Comparison of ENCODE assay signal across 10 cellular contexts in genomic region chr11:46296520-46297448, GRCh38. TPM values are rescaled to one million over a fixed set of nuclear protein-coding genes. Genes with fewer than 3 reads are reported as not detected.
DNase-seq lines count a peak whose midpoint lies in the region; ATAC-seq and TF ChIP-seq lines count a peak whose summit lies in the region.
"Had no signal": no experiment of that assay in that cellular context is flagged by ENCODE, and none has a peak within 500 bp of the region (broad histone marks: within the 10 kb centered on the region; RNA-seq: fewer than 3 reads in every experiment).

No MANE protein-coding gene starts in this region.

- WGBS in sigmoid colon, 2 donors, result 55 to 82% methylated on average over 26 of the region's 26 CpGs
- 38 to 48% (median 42%) methylated on average over 15 to 26 of the region's 26 CpGs for WGBS in spleen, 5 donors

- peak overlapping the region; percentile 45 to 75 (median 62) for H3K27ac ChIP-seq in sigmoid colon
- H3K27ac ChIP-seq in spleen, result peak overlapping the region in 1 of 8 donors; percentile 14
- H3K27ac ChIP-seq: C4-2B had no signal

- ATAC-seq in SK-N-SH treated with all-trans-retinoic acid at 6 μM for 48 hours, result peak; percentile 40

- peak; percentile 18 for DNase-seq in NCI-H748 (lab: John Stamatoyannopoulos, UW; ENCODE audit: unreplicated experiment)
- DNase-seq in NCI-H748 treated with DMSO at 0.1 percent for 48 hours (lab: John Stamatoyannopoulos, UW), result no peak
- DNase-seq in glomerular visceral epithelial cell (ENCODE audit: extremely low spot score), result peak; percentile 81
- DNase-seq in sigmoid colon, result peak; percentile 83
- no peak for DNase-seq in SW 1271 (lab: John Stamatoyannopoulos, UW)
- no peak for DNase-seq in spleen
- DNase-seq in NOMO-1 treated with dmso at 0.1 percent for 144 hours (lab: John Stamatoyannopoulos, UW; ENCODE audit: unreplicated experiment), result no peak

- H3K27me3 ChIP-seq in sigmoid colon (no peaks in the 10 kb centered on the region), spleen (replicated peaks in 1 of 7) (peaks cover 0 to 59% (median 23%) of the 10 kb centered on the region in 7 donors)

- no peaks in the 10 kb centered on the region for H3K9me3 ChIP-seq in sigmoid colon
- no peaks in the 10 kb centered on the region for H3K9me3 ChIP-seq in spleen

- peaks cover 0 to 41% (median 36%) of the 10 kb centered on the region in 4 donors for H3K4me1 ChIP-seq in sigmoid colon
- H3K4me1 ChIP-seq in spleen, result peaks cover 7 to 36% (median 26%) of the 10 kb centered on the region in 6 donors

- TF ChIP-seq POLR2A in sigmoid colon (IDR thresholded peaks at IDR 0.05), result no peak
- no peak for TF ChIP-seq POLR2A in spleen (IDR thresholded peaks at IDR 0.05)

- intact Hi-C loops in sigmoid colon (cut with DNase I), result loop anchor here (5.0 to 10.0 kb wide), 2 partner anchors 174 to 332 kb away; partner anchors contain the start of gene PHF21A
- intact Hi-C loops in spleen (cut with DNase I; ENCODE audit: low total_unique reads), result no loop called here

- H3K4me3 ChIP-seq in sigmoid colon, result peak overlapping the region in 3 of 4 donors; percentile 51 to 63 (median 58)
- peak overlapping the region in 3 of 8 donors; percentile 47 to 72 (median 51) for H3K4me3 ChIP-seq in spleen

- TF ChIP-seq EP300 in sigmoid colon (IDR thresholded peaks at IDR 0.05), result no peak

- no peaks in the 10 kb centered on the region for H3K36me3 ChIP-seq in sigmoid colon
- H3K36me3 ChIP-seq in spleen, result no peaks in the 10 kb centered on the region

- TF ChIP-seq CTCF in sigmoid colon (IDR thresholded peaks at IDR 0.05) (peak in 2 of 4 experiments; percentile 27 to 30), spleen (IDR thresholded peaks at IDR 0.05 in 8 of 11, conservative IDR thresholded peaks at IDR 0.05 in 3 of 11) (peak in 4 of 11 experiments; percentile 20 to 32 (median 24))

TF ChIP-seq in SK-N-SH treated with all-trans-retinoic acid at 6 μM for 48 hours, 23 proteins besides CTCF, POLR2A, EP300 and RAD21:
- TF ChIP-seq ZFP3 (CRISPR knock-in tag; IDR thresholded peaks at IDR 0.05), result 0 out of 2 replicates have a peak, but pooled peaks have one; percentile 14
- TF ChIP-seq PATZ1 (CRISPR knock-in tag; IDR thresholded peaks at IDR 0.05; ENCODE audit: borderline replicate concordance), result no peak
- no peak for TF ChIP-seq CSDC2 (CRISPR knock-in tag; IDR thresholded peaks at IDR 0.05)
- no peak for TF ChIP-seq ZFP30 (CRISPR knock-in tag; IDR thresholded peaks at IDR 0.05)
TF ChIP-seq in SK-N-SH treated with all-trans-retinoic acid at 6 μM for 48 hours: peak in this region for 1.

RNA-seq across cellular contexts. Expression of gene CREB3L1, which starts 19.3 kb away (rescaled TPM):
- total RNA-seq in sigmoid colon, result 1 to 10 TPM in 3 of 4 donors, under 1 TPM in 1; 0.66 to 7.2 (median 2.6) TPM
- polyA plus RNA-seq in sigmoid colon, result 10 to 100 TPM; 43.2 to 63.1 (median 44.7) TPM
- 1 to 10 TPM; 2.0 to 8.9 (median 5.0) TPM for total RNA-seq in spleen
- polyA plus RNA-seq in spleen, result 1 to 10 TPM in 2 of 3 donors, under 1 TPM in 1; 0.28 to 1.4 (median 1.1) TPM
- total RNA-seq: activated CD8-positive, alpha-beta memory T cell treated with anti-CD3 and anti-CD28 coated beads for 36 hours had no signal

RNA-seq across cellular contexts. Expression of gene DGKZ, which starts 50.5 kb away (rescaled TPM):
- 10 to 100 TPM; 22.5 to 76.7 (median 34.2) TPM for total RNA-seq in sigmoid colon
- 10 to 100 TPM; 16.6 to 71.9 (median 19.2) TPM for polyA plus RNA-seq in sigmoid colon
- 100 to 1,000 TPM in 5 of 7 donors, 10 to 100 TPM in 2; 86.0 to 136 (median 106) TPM for total RNA-seq in spleen
- polyA plus RNA-seq in spleen, result 10 to 100 TPM; 44.2 to 89.0 (median 60.9) TPM

Comparison
In these comparisons a context has a peak if more than half of its experiments do, and no peak if none do; other contexts are left out.
1. DNase-seq: peak in NCI-H748 (single experiment), glomerular visceral epithelial cell (single experiment) and sigmoid colon (single experiment); none in NCI-H748 treated with DMSO at 0.1 percent for 48 hours (single experiment), SW 1271 (0 of 2), spleen (single experiment) and NOMO-1 treated with dmso at 0.1 percent for 144 hours (single experiment).